In the genomic region with DNA sequence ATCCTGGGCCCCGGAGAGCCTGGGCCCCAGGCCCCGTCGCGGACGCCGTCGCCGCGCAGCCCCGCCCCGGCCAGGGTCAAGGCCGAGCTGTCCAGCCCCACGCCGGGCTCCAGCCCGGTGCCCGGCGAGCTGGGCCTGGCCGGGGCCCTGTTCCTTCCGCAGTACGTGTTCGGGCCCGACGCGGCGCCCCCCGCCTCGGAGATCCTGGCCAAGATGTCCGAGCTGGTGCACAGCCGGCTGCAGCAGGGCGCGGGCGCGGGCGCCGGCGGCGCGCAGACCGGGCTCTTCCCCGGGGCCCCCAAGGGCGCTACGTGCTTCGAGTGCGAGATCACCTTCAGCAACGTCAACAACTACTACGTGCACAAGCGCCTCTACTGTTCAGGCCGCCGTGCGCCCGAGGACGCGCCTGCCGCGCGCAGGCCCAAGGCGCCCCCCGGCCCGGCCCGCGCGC, we compare ENCODE assay signal across 8 cellular contexts. TPM values are rescaled to one million over a fixed set of nuclear protein-coding genes. Genes with fewer than 3 reads are reported as not detected.
A peak's percentile ranks its signal among the peaks of the same experiment; 100 is the strongest.
DNase-seq lines count a peak whose midpoint lies in the region; ATAC-seq, FAIRE-seq and TF ChIP-seq lines count a peak whose summit lies in the region.

No MANE protein-coding gene starts in this region.

- peak; percentile 60 for DNase-seq in DMS53 (lab: John Stamatoyannopoulos, UW)
- DNase-seq in DMS53 treated with DMSO at 0.1 percent for 48 hours (lab: John Stamatoyannopoulos, UW; ENCODE audit: unreplicated experiment) = no peak
- no peak for DNase-seq in epithelial cell of prostate (ENCODE audit: low read depth, low spot score)
- no peak for DNase-seq in lung (ENCODE audit: low spot score)
- DNase-seq in transverse colon = no peak
- DNase-seq in SKM-1 (lab: John Stamatoyannopoulos, UW; ENCODE audit: unreplicated experiment) = no peak
- DNase-seq in H54 (ENCODE audit: insufficient read length, low spot score) = no peak
- DNase-seq in retina = no peak

- WGBS in lung, 2 donors = 38 to 62% methylated on average over 42 to 62 of the region's 62 CpGs
- WGBS in transverse colon (ENCODE audit: low coverage in 1 of 2), 2 donors = 55% methylated on average over 29 of the region's 62 CpGs; no CpG with 5 or more reads in 1 of the 2 donors

- H3K4me3 ChIP-seq in lung = peak overlapping the region; percentile 40
- peak overlapping the region; percentile 26 to 81 (median 44) for H3K4me3 ChIP-seq in transverse colon

- H3K27ac ChIP-seq in epithelial cell of prostate (peak overlapping the region; percentile 74), lung (ENCODE audit: low read depth in 1 of 2, low read length in 1 of 2) (peak overlapping the region in 1 of 2 donors; percentile 41), transverse colon (peak overlapping the region; percentile 4 to 86 (median 74))

- no peak for FAIRE-seq in H54 (lab: Jason Lieb, UNC)

- in situ Hi-C loops in transverse colon (cut with MboI; ENCODE audit: low pct_ligation_motif_present in 1 of 4, low pct_unique_long_range_greater_than_20kb in 1 of 4, low sequenced_read_pairs in 3 of 4) = no loop called here

- TF ChIP-seq CTCF in lung (IDR thresholded peaks at IDR 0.05; ENCODE audit: control extremely low read depth, extremely low read depth) (no peak), transverse colon (IDR thresholded peaks at IDR 0.05) (no peak)

- no peak for TF ChIP-seq EP300 in transverse colon (IDR thresholded peaks at IDR 0.05; ENCODE audit: low read depth)

- H3K36me3 ChIP-seq in lung (ENCODE audit: control insufficient read depth in 2 of 2, insufficient read depth in 2 of 2, low read length in 2 of 2) (peaks cover 0 to 4% of the 10 kb centered on the region in 2 donors), transverse colon (no peaks in the 10 kb centered on the region)

- no peak for TF ChIP-seq POLR2A in transverse colon (IDR thresholded peaks at IDR 0.05)
- TF ChIP-seq POLR2A in H54 (IDR thresholded peaks at IDR 0.05; ENCODE audit: low read depth, low read length) = no peak

- H3K9me3 ChIP-seq in lung (ENCODE audit: control insufficient read depth in 2 of 2, insufficient read depth in 1 of 2, low read length in 1 of 2) (no peaks in the 10 kb centered on the region), transverse colon (no peaks in the 10 kb centered on the region)

- ATAC-seq in lung (ENCODE audit: insufficient read depth, low FRiP score) = no peak

- H3K4me1 ChIP-seq in lung (ENCODE audit: control insufficient read depth in 2 of 2, insufficient read depth in 2 of 2, low read length in 2 of 2) (peaks cover 0 to 14% of the 10 kb centered on the region in 2 donors), transverse colon (peaks cover 10 to 20% (median 15%) of the 10 kb centered on the region in 4 donors)

- intact Hi-C loops in transverse colon (cut with DNase I; ENCODE audit: low total_unique reads) = no loop called here

- no peaks in the 10 kb centered on the region for H3K27me3 ChIP-seq in lung (ENCODE audit: control insufficient read depth, insufficient read depth)
- H3K27me3 ChIP-seq in transverse colon = peaks cover 3% of the 10 kb centered on the region

RNA-seq across cellular contexts. Expression of gene ZC3H18, which starts 36.8 kb away (rescaled TPM):
- total RNA-seq in lung (10 to 100 TPM; 21.2 to 44.0 TPM), transverse colon (10 to 100 TPM; 17.9 to 50.5 (median 25.5) TPM)
- polyA plus RNA-seq in lung = 10 to 100 TPM; 25.3 to 31.9 TPM
